Comparison of ENCODE assay signal across 29 cellular contexts in the genomic region with DNA sequence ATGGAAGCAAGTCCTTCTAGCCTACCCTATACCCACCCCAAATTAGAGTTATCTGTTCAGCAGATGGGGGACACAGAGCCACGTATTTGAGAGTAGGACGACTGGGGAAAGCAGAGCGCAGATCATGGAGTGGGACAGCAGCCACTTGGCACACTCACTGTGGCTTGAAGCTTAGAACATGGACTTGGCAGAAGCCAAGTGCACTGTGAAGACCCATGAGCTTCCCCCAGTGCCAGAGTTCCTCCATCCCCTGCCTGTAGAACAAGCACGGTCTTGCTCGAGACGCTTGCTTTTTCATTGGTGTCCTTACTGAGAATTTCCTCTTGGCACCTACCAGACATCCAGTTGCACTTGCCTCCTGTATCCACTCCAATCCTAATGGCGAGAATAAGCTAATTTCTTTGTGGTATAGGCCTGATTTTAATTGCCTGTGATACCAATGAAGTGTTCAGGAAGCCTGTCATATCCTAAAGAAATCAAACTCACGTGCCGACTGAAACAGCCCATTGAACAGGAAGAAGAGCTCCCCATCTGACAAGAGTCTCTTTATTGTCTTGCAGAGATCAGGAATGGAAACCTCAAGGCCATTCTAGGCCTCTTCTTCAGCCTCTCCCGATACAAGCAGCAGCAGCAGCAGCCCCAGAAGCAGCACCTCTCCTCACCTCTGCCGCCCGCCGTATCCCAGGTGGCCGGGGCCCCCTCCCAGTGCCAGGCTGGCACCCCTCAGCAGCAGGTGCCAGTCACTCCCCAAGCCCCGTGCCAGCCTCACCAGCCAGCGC.
DNase-seq lines count a peak whose midpoint lies in the region; ATAC-seq, FAIRE-seq and TF ChIP-seq lines count a peak whose summit lies in the region.
"Had no signal": no experiment of that assay in that cellular context is flagged by ENCODE, and none has a peak within 500 bp of the region (broad histone marks: within the 10 kb centered on the region; RNA-seq: fewer than 3 reads in every experiment).

No MANE protein-coding gene starts in this region.

- no peak overlapping the region for H3K9ac ChIP-seq in kidney (ENCODE audit: low read length in 2 of 2)
- H3K9ac ChIP-seq: GM23248 had no signal

- H3K4me1 ChIP-seq in kidney (ENCODE audit: control insufficient read depth in 1 of 2, insufficient read depth in 1 of 2, low read depth in 1 of 2, low read length in 2 of 2), result no peaks in the 10 kb centered on the region
- H3K4me1 ChIP-seq: pancreas had no signal

- H3K36me3 ChIP-seq in kidney (ENCODE audit: control insufficient read depth in 1 of 2, insufficient read depth in 2 of 2, low read length in 2 of 2), result no peaks in the 10 kb centered on the region
- H3K36me3 ChIP-seq: pancreas had no signal

- ATAC-seq in GM21526 (IDR thresholded peaks at IDR 0.05; ENCODE audit: low FRiP score, unreplicated experiment), result no peak
- ATAC-seq: pancreas, sciatic nerve had no signal

- H3K9me3 ChIP-seq in kidney (ENCODE audit: control insufficient read depth in 1 of 2, low read length in 2 of 2), result no peaks in the 10 kb centered on the region
- H3K9me3 ChIP-seq: pancreas, thyroid gland had no signal

- no peak for TF ChIP-seq CTCF in kidney (IDR thresholded peaks at IDR 0.05; ENCODE audit: borderline replicate concordance, extremely low read depth, insufficient read depth)

- intact Hi-C loops in kidney (cut with DNase I), result no loop called here

- no peak overlapping the region for H3K4me3 ChIP-seq in kidney (ENCODE audit: low read length in 2 of 2)
- H3K4me3 ChIP-seq: GM23248, pancreas, thyroid gland had no signal

- DNase-seq in Ammon's horn (ENCODE audit: low spot score), result peak; percentile 61
- peak; percentile 98 for DNase-seq in NCI-H446 treated with DMSO at 0.1 percent for 48 hours (lab: John Stamatoyannopoulos, UW)
- DNase-seq in foreskin melanocyte, result peak; percentile 55
- DNase-seq in medulla oblongata (ENCODE audit: extremely low spot score), result peak; percentile 52
- no peak for DNase-seq in NCI-H510A (lab: John Stamatoyannopoulos, UW)
- no peak for DNase-seq in COLO829 (ENCODE audit: low spot score)
- DNase-seq in kidney, result no peak
- DNase-seq: activated CD4-positive, alpha-beta memory T cell treated with anti-CD3 and anti-CD28 coated beads, Interleukin-2, amount 10 ng/mL, durations not matched to agents 7 days and 5 days; activated CD4-positive, CD25-positive, alpha-beta regulatory T cell treated with anti-CD3 and anti-CD28 coated beads, Interleukin-2, amount 50 U/mL, for 72 hours; activated CD8-positive, alpha-beta memory T cell treated with anti-CD3 and anti-CD28 coated beads, Interleukin-2, amount 50 U/mL, for 4 hours; activated naive CD4-positive, alpha-beta T cell treated with anti-CD3 and anti-CD28 coated beads, Interleukin-2, amount 10 ng/mL, durations not matched to agents 7 days and 5 days; AML-193; amniotic stem cell; CD4-positive, alpha-beta T cell; DND-41; effector memory CD4-positive, alpha-beta T cell; GM23248; Kasumi-1; kidney glomerular epithelial cell; NCI-H524; pancreas; SHP77 treated with DMSO at 0.1 percent for 48 hours; stimulated activated CD4-positive, alpha-beta T cell treated with anti-CD3 and anti-CD28 coated beads, Interleukin-12 subunit alpha, Interleukin-12 subunit beta, amount 100 ng/mL, for 4 hours; stimulated activated CD4-positive, alpha-beta T cell treated with anti-CD3 and anti-CD28 coated beads, Interleukin-2, amount 100 ng/mL, for 48 hours; thyroid gland had no signal

- no peak for FAIRE-seq in kidney (lab: Jason Lieb, UNC)
- FAIRE-seq: colon, D721Med, pancreas had no signal

- no peak overlapping the region for H3K27ac ChIP-seq in kidney (ENCODE audit: low read depth in 2 of 2, low read length in 2 of 2)
- H3K27ac ChIP-seq: GM23248, pancreas, thyroid gland had no signal

Comparison
In these comparisons a context has a peak if more than half of its experiments do, and no peak if none do; other contexts are left out.
1. DNase-seq: peak in Ammon's horn (single experiment), NCI-H446 treated with DMSO at 0.1 percent for 48 hours (single experiment), foreskin melanocyte (single experiment) and medulla oblongata (single experiment); none in NCI-H510A (single experiment), COLO829 (single experiment) and kidney (single experiment).